In genomic region chr1:27122652-27123051, GRCh38 we compare ENCODE assay signal across 8 cellular contexts. TPM values are rescaled to one million over a fixed set of nuclear protein-coding genes. Genes with fewer than 3 reads are reported as not detected.
DNase-seq lines count a peak whose midpoint lies in the region; FAIRE-seq and TF ChIP-seq lines count a peak whose summit lies in the region.

No MANE protein-coding gene starts in this region.

- H3K27ac ChIP-seq in breast epithelium, result peak overlapping the region; percentile 80 to 83
- H3K27ac ChIP-seq in transverse colon, result peak overlapping the region; percentile 75 to 88 (median 80)

- in situ Hi-C loops in ACHN (cut with HindIII; ENCODE audit: low pct_ligation_motif_present, low pct_unique_long_range_greater_than_20kb, low sequenced_read_pairs) (no loop called here), transverse colon (cut with MboI; ENCODE audit: low pct_ligation_motif_present in 1 of 4, low pct_unique_long_range_greater_than_20kb in 1 of 4, low sequenced_read_pairs in 3 of 4) (loop anchor here in 1 of 4 donors (25.0 kb wide), 1 partner anchor 165 kb away; no protein-coding TSS in a partner anchor)

- WGBS in transverse colon (ENCODE audit: low coverage in 1 of 2), 2 donors, result 29% methylated on average over 4 of the region's 4 CpGs; no CpG with 5 or more reads in 1 of the 2 donors

- H3K27me3 ChIP-seq in breast epithelium (no peaks in the 10 kb centered on the region), transverse colon (no peaks in the 10 kb centered on the region)

- H3K4me1 ChIP-seq in breast epithelium (peaks cover 9 to 23% of the 10 kb centered on the region in 2 donors), transverse colon (peaks cover 37 to 69% (median 56%) of the 10 kb centered on the region in 4 donors)

- TF ChIP-seq EP300 in transverse colon (IDR thresholded peaks at IDR 0.05; ENCODE audit: low read depth), result no peak

- DNase-seq in ACHN (peak; percentile 69), LNCaP clone FGC (ENCODE audit: low read depth) (peak; percentile 72), breast epithelium (ENCODE audit: low spot score in 2 of 2) (peak; percentile 70 to 76), kidney glomerular epithelial cell (lab: John Stamatoyannopoulos, UW) (peak; percentile 74), transverse colon (peak; percentile 86), GM12891 (ENCODE audit: insufficient read length, low spot score) (no peak), GM12892 (ENCODE audit: insufficient read length) (no peak)
- no peak for DNase-seq in activated T-helper 2 cell treated with anti-CD3 and anti-CD28 coated beads, Interferon-gamma antibody, Interleukin-2, Interleukin-4, amounts not matched to agents 10 μg/mL and 5 μg/mL and 100 μg/mL, durations not matched to agents 14 hours and 24 hours and 36 hours (ENCODE audit: low spot score)

- intact Hi-C loops in breast epithelium (cut with DNase I; ENCODE audit: low total_unique reads), result no loop called here
- intact Hi-C loops in transverse colon (cut with DNase I; ENCODE audit: low total_unique reads), result no loop called here
- intact Hi-C loops in activated T-helper 2 cell treated with anti-CD3 and anti-CD28 coated beads, Interferon-gamma antibody, Interleukin-2, Interleukin-4, amounts not matched to agents 10 μg/mL and 5 μg/mL and 100 μg/mL, durations not matched to agents 14 hours and 24 hours and 36 hours (cut with micrococcal nuclease), result no loop called here

- no peaks in the 10 kb centered on the region for H3K36me3 Mint-ChIP-seq in activated T-helper 2 cell treated with anti-CD3 and anti-CD28 coated beads, Interferon-gamma antibody, Interleukin-2, Interleukin-4, amounts not matched to agents 10 μg/mL and 5 μg/mL and 100 μg/mL, durations not matched to agents 14 hours and 24 hours and 36 hours (ENCODE audit: low read depth)

- no peak overlapping the region for H3K4me3 ChIP-seq in LNCaP clone FGC (ENCODE audit: low read depth, low read length)
- H3K4me3 ChIP-seq in breast epithelium, result no peak overlapping the region
- H3K4me3 ChIP-seq in transverse colon, result no peak overlapping the region

- no peaks in the 10 kb centered on the region for H3K9me3 Mint-ChIP-seq in activated T-helper 2 cell treated with anti-CD3 and anti-CD28 coated beads, Interferon-gamma antibody, Interleukin-2, Interleukin-4, amounts not matched to agents 10 μg/mL and 5 μg/mL and 100 μg/mL, durations not matched to agents 14 hours and 24 hours and 36 hours

- no peak for TF ChIP-seq CTCF in LNCaP clone FGC (IDR thresholded peaks at IDR 0.05; ENCODE audit: control insufficient read depth, extremely low read depth, insufficient read depth)
- no peak for TF ChIP-seq CTCF in breast epithelium (IDR thresholded peaks at IDR 0.05)
- TF ChIP-seq CTCF in transverse colon (IDR thresholded peaks at IDR 0.05), result no peak

- peaks cover 2% of the 10 kb centered on the region for H3K4me1 Mint-ChIP-seq in activated T-helper 2 cell treated with anti-CD3 and anti-CD28 coated beads, Interferon-gamma antibody, Interleukin-2, Interleukin-4, amounts not matched to agents 10 μg/mL and 5 μg/mL and 100 μg/mL, durations not matched to agents 14 hours and 24 hours and 36 hours (ENCODE audit: low read depth)

- no peak overlapping the region for H3K27ac Mint-ChIP-seq in activated T-helper 2 cell treated with anti-CD3 and anti-CD28 coated beads, Interferon-gamma antibody, Interleukin-2, Interleukin-4, amounts not matched to agents 10 μg/mL and 5 μg/mL and 100 μg/mL, durations not matched to agents 14 hours and 24 hours and 36 hours

- no peak overlapping the region for H3K4me3 Mint-ChIP-seq in activated T-helper 2 cell treated with anti-CD3 and anti-CD28 coated beads, Interferon-gamma antibody, Interleukin-2, Interleukin-4, amounts not matched to agents 10 μg/mL and 5 μg/mL and 100 μg/mL, durations not matched to agents 14 hours and 24 hours and 36 hours (ENCODE audit: low read depth)

- H3K9me3 ChIP-seq in breast epithelium (no peaks in the 10 kb centered on the region), transverse colon (no peaks in the 10 kb centered on the region)

- FAIRE-seq in GM12891 (lab: Jason Lieb, UNC), result no peak
- no peak for FAIRE-seq in GM12892 (lab: Jason Lieb, UNC)

- no peaks in the 10 kb centered on the region for H3K36me3 ChIP-seq in breast epithelium
- H3K36me3 ChIP-seq in transverse colon, result no peaks in the 10 kb centered on the region

- no peak for TF ChIP-seq POLR2A in breast epithelium (IDR thresholded peaks at IDR 0.05)
- peak; percentile 31 for TF ChIP-seq POLR2A in transverse colon (IDR thresholded peaks at IDR 0.05)
- TF ChIP-seq POLR2A in GM12891 (IDR thresholded peaks at IDR 0.05; ENCODE audit: low read depth, low read length), result no peak
- TF ChIP-seq POLR2A in GM12892 (IDR thresholded peaks at IDR 0.05; ENCODE audit: low read depth, low read length), result no peak

- no peaks in the 10 kb centered on the region for H3K27me3 Mint-ChIP-seq in activated T-helper 2 cell treated with anti-CD3 and anti-CD28 coated beads, Interferon-gamma antibody, Interleukin-2, Interleukin-4, amounts not matched to agents 10 μg/mL and 5 μg/mL and 100 μg/mL, durations not matched to agents 14 hours and 24 hours and 36 hours (ENCODE audit: low read depth)

TF ChIP-seq in GM12891, 5 proteins besides CTCF, POLR2A, EP300 and RAD21:
- no peak for TF ChIP-seq PAX5 (IDR thresholded peaks at IDR 0.05; ENCODE audit: insufficient read depth, low read length, severe bottlenecking)
- no peak for TF ChIP-seq POLR2AphosphoS5 (IDR thresholded peaks at IDR 0.05; ENCODE audit: low read depth, low read length)
- TF ChIP-seq SPI1 (IDR thresholded peaks at IDR 0.05; ENCODE audit: low read depth, low read length), result no peak
- TF ChIP-seq POU2F2 (IDR thresholded peaks at IDR 0.05; ENCODE audit: low read depth, low read length), result no peak
- no peak for TF ChIP-seq TAF1 (IDR thresholded peaks at IDR 0.05; ENCODE audit: low read depth, low read length)

RNA-seq across cellular contexts. Expression of gene SLC9A1, which starts 32.3 kb away (rescaled TPM):
- 10 to 100 TPM in 2 of 3 donors, 1 to 10 TPM in 1; 6.1 to 14.2 (median 13.8) TPM for total RNA-seq in breast epithelium
- total RNA-seq in transverse colon, result 100 to 1,000 TPM in 2 of 4 donors, 10 to 100 TPM in 2; 17.9 to 140 (median 101) TPM
- total RNA-seq in activated T-helper 2 cell treated with anti-CD3 and anti-CD28 coated beads, Interferon-gamma antibody, Interleukin-2, Interleukin-4, amounts not matched to agents 10 μg/mL and 5 μg/mL and 100 μg/mL, durations not matched to agents 14 hours and 24 hours and 36 hours, result 23.7 and 27.2 TPM in 2 replicates
- polyA plus RNA-seq in GM12891 (2012; ENCODE audit: low read depth, missing spikeins), result 8.9 TPM
- polyA plus RNA-seq in GM12892 (2012; ENCODE audit: missing spikeins), result 4.9 TPM

Comparison
In these comparisons a context has a peak if more than half of its experiments do, and no peak if none do; other contexts are left out.
1. DNase-seq: peak in ACHN (single experiment), LNCaP clone FGC (single experiment), breast epithelium (2 of 2), kidney glomerular epithelial cell (single experiment) and transverse colon (single experiment); none in activated T-helper 2 cell treated with anti-CD3 and anti-CD28 coated beads, Interferon-gamma antibody, Interleukin-2, Interleukin-4, amounts not matched to agents 10 μg/mL and 5 μg/mL and 100 μg/mL, durations not matched to agents 14 hours and 24 hours and 36 hours (single experiment), GM12891 (single experiment) and GM12892 (single experiment).